ENCODE assay signal across 25 cellular contexts in the genomic region with DNA sequence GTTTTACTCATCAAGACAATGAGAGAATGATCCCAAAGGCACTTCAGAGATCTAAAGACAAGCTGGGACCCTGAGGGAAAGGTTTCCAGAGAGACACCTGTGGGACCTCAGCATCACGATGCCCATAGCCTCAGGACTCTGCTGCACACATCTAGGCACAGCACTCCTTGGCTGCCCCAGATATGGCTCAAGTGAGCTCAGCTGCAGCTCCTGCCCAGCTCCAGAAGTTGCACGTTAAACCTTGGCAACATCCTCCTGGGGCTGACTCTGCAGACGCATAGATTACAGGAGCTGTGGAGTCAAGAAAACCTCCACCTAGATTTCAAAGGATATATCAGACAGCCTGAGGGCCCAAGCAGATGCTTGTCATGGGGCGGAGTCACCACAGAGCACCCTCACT.
DNase-seq lines count a peak whose midpoint lies in the region; ATAC-seq, FAIRE-seq and TF ChIP-seq lines count a peak whose summit lies in the region.
"Had no signal": no experiment of that assay in that cellular context is flagged by ENCODE, and none has a peak within 500 bp of the region (broad histone marks: within the 10 kb centered on the region; RNA-seq: fewer than 3 reads in every experiment).

No MANE protein-coding gene starts in this region.

- TF ChIP-seq CTCF in bronchial epithelial cell (IDR thresholded peaks at IDR 0.05; ENCODE audit: insufficient read depth, low read length, severe bottlenecking), result no peak
- no peak for TF ChIP-seq CTCF in foreskin keratinocyte (conservative IDR thresholded peaks at IDR 0.05)
- TF ChIP-seq CTCF in omental fat pad (IDR thresholded peaks at IDR 0.05), result no peak
- TF ChIP-seq CTCF in smooth muscle cell (IDR thresholded peaks at IDR 0.05; ENCODE audit: borderline replicate concordance, insufficient read depth, poor library complexity, severe bottlenecking), result no peak

- peak; percentile 40 for FAIRE-seq in bronchial epithelial cell (lab: Jason Lieb, UNC)
- FAIRE-seq: A204.1, G401.6, GM12891, GM19239 had no signal

- H3K9me3 ChIP-seq in smooth muscle cell (replicated peaks; ENCODE audit: low read depth), result no peaks in the 10 kb centered on the region
- H3K9me3 ChIP-seq: BE2C, BLaER1 had no signal

- H2AFZ ChIP-seq in smooth muscle cell (ENCODE audit: low read depth), result no peak overlapping the region

- ATAC-seq in foreskin keratinocyte (peak; percentile 67), omental fat pad (ENCODE audit: low FRiP score) (no peak)

- H3K9ac ChIP-seq in smooth muscle cell (ENCODE audit: low read depth), result no peak overlapping the region
- H3K9ac ChIP-seq: BLaER1 had no signal

- H3K4me3 ChIP-seq in bronchial epithelial cell (ENCODE audit: low read depth, low read length) (no peak overlapping the region), smooth muscle cell (no peak overlapping the region)
- H3K4me3 ChIP-seq: BLaER1 had no signal

- no peaks in the 10 kb centered on the region for H3K79me2 ChIP-seq in smooth muscle cell (ENCODE audit: low read depth)

- no peaks in the 10 kb centered on the region for H3K36me3 ChIP-seq in bronchial epithelial cell (ENCODE audit: control insufficient read depth, insufficient read depth, low read length)
- no peaks in the 10 kb centered on the region for H3K36me3 ChIP-seq in smooth muscle cell (ENCODE audit: low read depth)
- H3K36me3 ChIP-seq: BE2C, BLaER1 had no signal

- H4K20me1 ChIP-seq in smooth muscle cell (ENCODE audit: low read depth), result no peaks in the 10 kb centered on the region
- H4K20me1 ChIP-seq: BLaER1 had no signal

- H3K4me2 ChIP-seq in smooth muscle cell, result no peak overlapping the region
- H3K4me2 ChIP-seq: BLaER1 had no signal

- H3K4me1 ChIP-seq in foreskin keratinocyte (peaks cover 4% of the 10 kb centered on the region), smooth muscle cell (ENCODE audit: low read depth) (no peaks in the 10 kb centered on the region)
- H3K4me1 ChIP-seq: BE2C, BLaER1 had no signal

- H3K27ac ChIP-seq in foreskin keratinocyte (no peak overlapping the region), smooth muscle cell (ENCODE audit: low read depth) (no peak overlapping the region)
- H3K27ac ChIP-seq: BLaER1 had no signal

- DNase-seq in bronchial epithelial cell (ENCODE audit: low read depth) (no peak), foreskin keratinocyte (no peak), omental fat pad (ENCODE audit: low spot score) (no peak), SKM-1 treated with dmso at 0.1 percent for 144 hours (lab: John Stamatoyannopoulos, UW; ENCODE audit: unreplicated experiment) (no peak), smooth muscle cell (lab: John Stamatoyannopoulos, UW; ENCODE audit: unreplicated experiment) (no peak)
- DNase-seq: 8988T; ACHN; BE2C; C1 segment of cervical spinal cord; CD4-positive, alpha-beta memory T cell; CD4-positive, CD25-positive, alpha-beta regulatory T cell; CD8-positive, alpha-beta memory T cell; COR-L47; DMS 273 treated with DMSO at 0.1 percent for 48 hours; DMS153; DMS53; DMS79; DND-41; EL; GF-D8 had no signal

- no peaks in the 10 kb centered on the region for H3F3A ChIP-seq in smooth muscle cell (ENCODE audit: low read depth)

- 89% methylated on average over 4 of the region's 4 CpGs for WGBS in smooth muscle cell (ENCODE audit: low lambda C conversion rate)

- H3K27me3 ChIP-seq in bronchial epithelial cell (ENCODE audit: control insufficient read depth, insufficient read depth, low read length), result no peaks in the 10 kb centered on the region
- no peaks in the 10 kb centered on the region for H3K27me3 ChIP-seq in foreskin keratinocyte
- no peaks in the 10 kb centered on the region for H3K27me3 ChIP-seq in smooth muscle cell (ENCODE audit: low read depth)
- H3K27me3 ChIP-seq: BE2C, BLaER1 had no signal
